In the genomic region with DNA sequence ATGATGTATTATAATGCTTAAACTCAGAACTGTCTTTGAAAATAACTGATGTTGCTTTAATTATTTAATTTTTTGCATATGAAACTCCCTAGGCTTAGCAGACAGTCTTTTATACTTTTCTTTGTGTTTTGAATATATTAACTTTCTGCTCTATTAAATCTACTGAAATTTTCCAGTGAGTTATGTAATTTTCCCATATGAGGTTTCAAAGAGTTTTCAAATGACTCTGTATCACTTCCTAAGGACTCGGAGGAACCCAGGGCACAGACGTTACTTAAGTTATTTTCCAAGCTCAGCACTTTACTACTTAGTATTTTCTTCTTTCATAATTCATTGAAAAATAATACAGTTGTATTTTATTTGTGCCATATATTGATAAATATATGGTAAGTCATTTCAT, we compare ENCODE assay signal across 35 cellular contexts.
"Had no signal": no experiment of that assay in that cellular context is flagged by ENCODE, and none has a peak within 500 bp of the region (broad histone marks: within the 10 kb centered on the region; RNA-seq: fewer than 3 reads in every experiment).

No MANE protein-coding gene starts in this region.

- H3K27ac Mint-ChIP-seq: activated B cell treated with CpG ODN at 0.5 μM for 24 hours; activated CD4-positive, alpha-beta memory T cell treated with anti-CD3 and anti-CD28 coated beads for 36 hours; activated CD4-positive, alpha-beta T cell treated with anti-CD3 and anti-CD28 coated beads, Interleukin-2, amount 10 ng/mL, durations not matched to agents 24 days and 14 days; activated CD8-positive, alpha-beta T cell treated with anti-CD3 and anti-CD28 coated beads for 36 hours; activated naive CD4-positive, alpha-beta T cell treated with anti-CD3 and anti-CD28 coated beads for 36 hours; activated naive CD4-positive, alpha-beta T cell treated with anti-CD3 and anti-CD28 coated beads, Interleukin-2, amount 50 U/mL, for 72 hours; activated naive CD8-positive, alpha-beta T cell treated with anti-CD3 and anti-CD28 coated beads for 36 hours; activated T-cell treated with anti-CD3 and anti-CD28 coated beads, Interleukin-2, amount 50 U/mL, for 72 hours; activated T-helper 1 cell treated with anti-CD3 and anti-CD28 coated beads, Interleukin-12 subunit alpha, Interleukin-12 subunit beta, Interleukin-2, Interleukin-4 antibody, amounts not matched to agents 30 ng/mL and 10 ng/mL and 1 ng/mL, durations not matched to agents 14 hours and 24 hours and 36 hours; activated T-helper 17 cell treated with anti-CD3 and anti-CD28 coated beads, Interleukin-2, amount 50 U/mL, for 72 hours; T-helper 1 cell treated with Interleukin-12 subunit alpha and Interleukin-12 subunit beta and Interleukin-4 antibody, amounts not matched to agents 30 μg/mL and 1 μg/mL, for 36 hours; T-helper 2 cell treated with Interferon-gamma antibody and Interleukin-4, amounts not matched to agents 5 μg/mL and 100 μg/mL, for 36 hours had no signal

- H3K9me3 Mint-ChIP-seq: activated B cell treated with CpG ODN at 0.5 μM for 24 hours; activated CD4-positive, alpha-beta memory T cell treated with anti-CD3 and anti-CD28 coated beads for 36 hours; activated CD4-positive, alpha-beta T cell treated with anti-CD3 and anti-CD28 coated beads, Interleukin-2, amount 10 ng/mL, durations not matched to agents 24 days and 14 days; activated CD8-positive, alpha-beta T cell treated with anti-CD3 and anti-CD28 coated beads for 36 hours; activated naive CD8-positive, alpha-beta T cell treated with anti-CD3 and anti-CD28 coated beads for 36 hours; activated T-cell treated with anti-CD3 and anti-CD28 coated beads, Interleukin-2, amount 50 U/mL, for 72 hours; activated T-helper 1 cell treated with anti-CD3 and anti-CD28 coated beads, Interleukin-12 subunit alpha, Interleukin-12 subunit beta, Interleukin-2, Interleukin-4 antibody, amounts not matched to agents 30 ng/mL and 10 ng/mL and 1 ng/mL, durations not matched to agents 14 hours and 24 hours and 36 hours; activated T-helper 17 cell treated with anti-CD3 and anti-CD28 coated beads, Interleukin-2, amount 50 U/mL, for 72 hours; T-helper 1 cell treated with Interleukin-12 subunit alpha and Interleukin-12 subunit beta and Interleukin-4 antibody, amounts not matched to agents 30 μg/mL and 1 μg/mL, for 36 hours; T-helper 2 cell treated with Interferon-gamma antibody and Interleukin-4, amounts not matched to agents 5 μg/mL and 100 μg/mL, for 36 hours had no signal

- H3K4me1 Mint-ChIP-seq: activated B cell treated with CpG ODN at 0.5 μM for 24 hours; activated CD4-positive, alpha-beta T cell treated with anti-CD3 and anti-CD28 coated beads, Interleukin-2, amount 10 ng/mL, durations not matched to agents 24 days and 14 days; activated naive CD8-positive, alpha-beta T cell treated with anti-CD3 and anti-CD28 coated beads for 36 hours; activated T-helper 17 cell treated with anti-CD3 and anti-CD28 coated beads, Interleukin-2, amount 50 U/mL, for 72 hours had no signal

- H3K4me3 Mint-ChIP-seq: activated B cell treated with CpG ODN at 0.5 μM for 24 hours; activated CD4-positive, alpha-beta memory T cell treated with anti-CD3 and anti-CD28 coated beads for 36 hours; activated CD4-positive, alpha-beta T cell treated with anti-CD3 and anti-CD28 coated beads, Interleukin-2, amount 10 ng/mL, durations not matched to agents 24 days and 14 days; activated CD8-positive, alpha-beta T cell treated with anti-CD3 and anti-CD28 coated beads for 36 hours; activated naive CD4-positive, alpha-beta T cell treated with anti-CD3 and anti-CD28 coated beads for 36 hours; activated naive CD8-positive, alpha-beta T cell treated with anti-CD3 and anti-CD28 coated beads for 36 hours; activated T-cell treated with anti-CD3 and anti-CD28 coated beads, Interleukin-2, amount 50 U/mL, for 4 hours; activated T-cell treated with anti-CD3 and anti-CD28 coated beads, Interleukin-2, amount 50 U/mL, for 72 hours; activated T-helper 1 cell treated with anti-CD3 and anti-CD28 coated beads, Interleukin-12 subunit alpha, Interleukin-12 subunit beta, Interleukin-2, Interleukin-4 antibody, amounts not matched to agents 30 ng/mL and 10 ng/mL and 1 ng/mL, durations not matched to agents 14 hours and 24 hours and 36 hours; activated T-helper 17 cell treated with anti-CD3 and anti-CD28 coated beads, Interleukin-2, amount 50 U/mL, for 72 hours; T-helper 1 cell treated with Interleukin-12 subunit alpha and Interleukin-12 subunit beta and Interleukin-4 antibody, amounts not matched to agents 30 μg/mL and 1 μg/mL, for 36 hours; T-helper 2 cell treated with Interferon-gamma antibody and Interleukin-4, amounts not matched to agents 5 μg/mL and 100 μg/mL, for 36 hours had no signal

- H3K27ac ChIP-seq: adrenal gland, body of pancreas, brain microvascular endothelial cell, breast epithelium, VCaP had no signal

- H3K9me3 ChIP-seq: adrenal gland, body of pancreas, breast epithelium had no signal

- H3K27me3 Mint-ChIP-seq: activated B cell treated with CpG ODN at 0.5 μM for 24 hours; activated CD4-positive, alpha-beta T cell treated with anti-CD3 and anti-CD28 coated beads, Interleukin-2, amount 10 ng/mL, durations not matched to agents 24 days and 14 days; activated CD8-positive, alpha-beta T cell treated with anti-CD3 and anti-CD28 coated beads for 36 hours; activated naive CD8-positive, alpha-beta T cell treated with anti-CD3 and anti-CD28 coated beads for 36 hours had no signal

- H3K36me3 Mint-ChIP-seq: activated CD4-positive, alpha-beta memory T cell treated with anti-CD3 and anti-CD28 coated beads for 36 hours; activated naive CD4-positive, alpha-beta T cell treated with anti-CD3 and anti-CD28 coated beads, Interleukin-2, amount 50 U/mL, for 72 hours; activated naive CD8-positive, alpha-beta T cell treated with anti-CD3 and anti-CD28 coated beads for 36 hours had no signal

- DNase-seq: activated B cell treated with CpG ODN at 0.5 μM for 24 hours; activated CD4-positive, alpha-beta memory T cell treated with anti-CD3 and anti-CD28 coated beads for 36 hours; activated CD4-positive, alpha-beta T cell treated with anti-CD3 and anti-CD28 coated beads for 4 hours; activated CD4-positive, alpha-beta T cell treated with anti-CD3 and anti-CD28 coated beads, Interleukin-2, amount 10 ng/mL, durations not matched to agents 24 days and 14 days; activated CD4-positive, alpha-beta T cell treated with anti-CD3 and anti-CD28 coated beads, Interleukin-2, amount 50 U/mL, for 1 hour; activated CD4-positive, alpha-beta T cell treated with anti-CD3 and anti-CD28 coated beads, Interleukin-2, amount 50 U/mL, for 4 hours; activated CD4-positive, CD25-positive, alpha-beta regulatory T cell treated with anti-CD3 and anti-CD28 coated beads, Interleukin-2, amount 50 U/mL, for 72 hours; activated CD8-positive, alpha-beta memory T cell treated with anti-CD3 and anti-CD28 coated beads, Interleukin-2, amount 50 U/mL, for 4 hours; activated CD8-positive, alpha-beta T cell treated with anti-CD3 and anti-CD28 coated beads for 36 hours; activated effector memory CD4-positive, alpha-beta T cell treated with anti-CD3 and anti-CD28 coated beads, Interleukin-2, amount 50 U/mL, for 16 hours; activated gamma-delta T cell treated with Interleukin-2 at 50 U/mL for 16 hours; activated naive CD4-positive, alpha-beta T cell; activated naive CD4-positive, alpha-beta T cell treated with anti-CD3 and anti-CD28 coated beads for 36 hours; activated naive CD4-positive, alpha-beta T cell treated with anti-CD3 and anti-CD28 coated beads, Interleukin-2, amount 50 U/mL, for 16 hours; activated naive CD8-positive, alpha-beta T cell treated with anti-CD3 and anti-CD28 coated beads for 36 hours; activated T-cell treated with anti-CD3 and anti-CD28 coated beads for 4 hours; activated T-cell treated with anti-CD3 and anti-CD28 coated beads, Interleukin-2, amount 50 U/mL, for 1 hour; activated T-cell treated with anti-CD3 and anti-CD28 coated beads, Interleukin-2, amount 50 U/mL, for 4 hours; activated T-cell treated with anti-CD3 and anti-CD28 coated beads, Interleukin-2, amount 50 U/mL, for 72 hours; adrenal gland; amniotic stem cell; aorta; body of pancreas; brain microvascular endothelial cell; central memory CD4-positive, alpha-beta T cell; T-helper 1 cell; T-helper 2 cell; T-helper 9 cell had no signal

- H3K36me3 ChIP-seq: adrenal gland, brain microvascular endothelial cell, breast epithelium had no signal

- H3K4me3 ChIP-seq: adrenal gland, body of pancreas, breast epithelium had no signal

- H3K27me3 ChIP-seq: adrenal gland, body of pancreas, brain microvascular endothelial cell, breast epithelium had no signal

- H3K4me1 ChIP-seq: adrenal gland, body of pancreas, breast epithelium had no signal

- ATAC-seq: activated CD8-positive, alpha-beta T cell treated with anti-CD3 and anti-CD28 coated beads for 36 hours; activated naive CD4-positive, alpha-beta T cell treated with anti-CD3 and anti-CD28 coated beads, Interleukin-2, amount 50 U/mL, for 72 hours; activated T-cell treated with anti-CD3 and anti-CD28 coated beads, Interleukin-2, amount 50 U/mL, for 4 hours; activated T-cell treated with anti-CD3 and anti-CD28 coated beads, Interleukin-2, amount 50 U/mL, for 72 hours; activated T-helper 17 cell treated with anti-CD3 and anti-CD28 coated beads, Interleukin-2, amount 50 U/mL, for 72 hours; body of pancreas had no signal
